ENCODE assay signal across 11 cellular contexts in genomic region chr12:79409562-79409961, GRCh38.
A peak's percentile ranks its signal among the peaks of the same experiment; 100 is the strongest.
DNase-seq lines count a peak whose midpoint lies in the region; ATAC-seq lines count a peak whose summit lies in the region.
"Had no signal": no experiment of that assay in that cellular context is flagged by ENCODE, and none has a peak within 500 bp of the region (broad histone marks: within the 10 kb centered on the region; RNA-seq: fewer than 3 reads in every experiment).

No MANE protein-coding gene starts in this region.

- intact Hi-C loops in cardiac septum (cut with DNase I), result no loop called here

- peaks cover 27% of the 10 kb centered on the region for H3K4me1 ChIP-seq in adipocyte (ENCODE audit: control insufficient read depth, insufficient read depth, low read length)

- no peaks in the 10 kb centered on the region for H3K27me3 ChIP-seq in adipocyte (replicated peaks; ENCODE audit: control insufficient read depth, insufficient read depth, low read length)

- DNase-seq in GM03348 (ENCODE audit: low spot score), result peak; percentile 54
- peak; percentile 84 for DNase-seq in adipocyte (ENCODE audit: low read depth)
- peak; percentile 77 for DNase-seq in fibroblast of the conjunctiva (ENCODE audit: low read depth)
- DNase-seq in skeletal muscle cell (ENCODE audit: low read depth), result peak; percentile 60
- DNase-seq in cardiac septum (ENCODE audit: low spot score), result no peak
- no peak for DNase-seq in activated CD4-positive, CD25-positive, alpha-beta regulatory T cell treated with anti-CD3 and anti-CD28 coated beads, Interleukin-2, amount 50 U/mL, for 72 hours
- DNase-seq: activated CD4-positive, alpha-beta T cell treated with anti-CD3 and anti-CD28 coated beads for 1 hour; activated naive CD4-positive, alpha-beta T cell treated with anti-CD3 and anti-CD28 coated beads, Interleukin-2, amount 10 ng/mL, durations not matched to agents 7 days and 5 days; NCI-H146 had no signal

- no peaks in the 10 kb centered on the region for H3K9me3 ChIP-seq in adipocyte (ENCODE audit: control insufficient read depth, low read length)

- peak overlapping the region; percentile 21 for H3K4me3 ChIP-seq in adipocyte (ENCODE audit: low read length)
- H3K4me3 ChIP-seq in skeletal muscle cell (ENCODE audit: low read depth, low read length), result no peak overlapping the region

- no peaks in the 10 kb centered on the region for H3K36me3 ChIP-seq in adipocyte (ENCODE audit: control insufficient read depth, insufficient read depth, low read length, severe bottlenecking)

- H3K9ac ChIP-seq in adipocyte (ENCODE audit: low read length), result peak overlapping the region; percentile 68

- ATAC-seq in HG03571 (IDR thresholded peaks at IDR 0.05; ENCODE audit: unreplicated experiment) (no peak), GM21717 (IDR thresholded peaks at IDR 0.05; ENCODE audit: unreplicated experiment) (no peak)

Comparison
In these comparisons a context has a peak if more than half of its experiments do, and no peak if none do; other contexts are left out.
1. DNase-seq: peak in GM03348 (single experiment), adipocyte (single experiment), fibroblast of the conjunctiva (single experiment) and skeletal muscle cell (single experiment); none in cardiac septum (single experiment) and activated CD4-positive, CD25-positive, alpha-beta regulatory T cell treated with anti-CD3 and anti-CD28 coated beads, Interleukin-2, amount 50 U/mL, for 72 hours (single experiment).